8 cellular contexts compared by ENCODE assay signal in the genomic region with DNA sequence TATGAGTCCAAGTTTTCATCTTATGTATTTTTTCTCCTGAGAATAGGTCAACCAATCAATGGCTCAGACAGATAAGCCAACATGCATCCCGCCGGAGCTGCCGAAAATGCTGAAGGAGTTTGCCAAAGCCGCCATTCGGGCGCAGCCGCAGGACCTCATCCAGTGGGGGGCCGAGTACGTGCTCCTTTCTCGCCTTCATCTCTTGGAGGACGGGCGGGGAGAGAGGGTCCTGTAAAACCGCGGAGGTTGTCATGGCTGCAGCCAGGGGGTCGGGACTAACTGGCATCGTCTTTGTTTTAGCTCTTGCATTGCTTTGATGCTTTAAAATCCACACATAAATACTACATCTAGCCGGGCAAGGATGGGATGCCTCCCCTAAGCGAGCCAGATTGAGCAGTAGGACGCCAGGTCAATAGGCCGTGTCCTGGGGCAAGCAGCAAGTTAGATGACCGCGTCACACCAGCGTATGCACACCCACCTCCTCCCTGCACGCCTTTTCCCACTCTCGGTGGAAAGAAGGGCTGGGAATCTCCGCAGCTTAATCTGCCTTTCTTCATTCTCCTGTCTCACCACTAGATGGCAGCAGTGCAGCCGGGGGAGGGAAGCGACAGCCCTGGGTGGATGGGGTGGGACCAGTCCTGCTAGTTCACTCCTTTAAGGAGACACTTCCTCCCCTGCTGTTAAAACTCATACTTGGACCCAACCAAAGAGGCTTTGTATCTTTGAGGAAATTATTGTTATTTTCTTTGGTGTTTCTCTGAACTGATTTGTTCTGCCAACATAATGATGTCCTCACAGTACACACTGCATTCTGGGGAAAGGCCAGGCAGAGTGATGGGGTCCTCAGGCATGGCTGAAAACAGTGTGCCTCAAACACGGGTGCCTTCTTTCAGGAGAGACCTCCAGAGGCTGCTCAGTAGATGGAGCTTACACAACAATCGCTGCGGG. TPM values are rescaled to one million over a fixed set of nuclear protein-coding genes. Genes with fewer than 3 reads are reported as not detected.
DNase-seq lines count a peak whose midpoint lies in the region; FAIRE-seq and TF ChIP-seq lines count a peak whose summit lies in the region.
"Not testable (repeated sequence)": the region's sequence is repeated elsewhere in the genome, so short reads cannot be mapped to it uniquely, and the experiment has no call there.

No MANE protein-coding gene starts in this region.

- not testable (repeated sequence) for H3K9ac ChIP-seq in SU-DHL-6 (ENCODE audit: low read length)

- H3F3A ChIP-seq in SU-DHL-6 (ENCODE audit: insufficient read depth) = not testable (repeated sequence)

- H3K4me1 ChIP-seq in adrenal gland (replicated peaks in 1 of 2) = not testable (repeated sequence)

- 10% methylated on average over 20 to 29 of the region's 31 CpGs for WGBS in adrenal gland, 4 donors

- TF ChIP-seq CTCF in SU-DHL-6 (IDR thresholded peaks at IDR 0.05; ENCODE audit: insufficient read depth, low read length, poor library complexity, severe bottlenecking) (peak; percentile 38), adrenal gland (IDR thresholded peaks at IDR 0.05) (peak; percentile 65 to 83 (median 68))

- H3K9me3 ChIP-seq in SU-DHL-6 (ENCODE audit: insufficient read depth, low read length); adrenal gland (replicated peaks in 1 of 3): not testable (repeated sequence)

- peak; percentile 95 for FAIRE-seq in H54 (lab: Jason Lieb, UNC)

- H3K4me3 ChIP-seq in SU-DHL-6 (ENCODE audit: insufficient read depth, low read length, poor library complexity, severe bottlenecking) = not testable (repeated sequence)
- H3K4me3 ChIP-seq in adrenal gland = peak overlapping the region in 1 of 4 donors; percentile 17

- not testable (repeated sequence) for H3K27me3 ChIP-seq in SU-DHL-6 (ENCODE audit: low read length); adrenal gland

- peak; percentile 37 for DNase-seq in D341Med (ENCODE audit: low spot score)
- not testable (repeated sequence) for DNase-seq in H54 (ENCODE audit: insufficient read length, low spot score)
- peak; percentile 7 for DNase-seq in NCI-H1436 (lab: John Stamatoyannopoulos, UW)
- DNase-seq in adrenal gland = peak; percentile 30 to 63 (median 37)
- DNase-seq in globus pallidus (ENCODE audit: low spot score) = peak; percentile 38
- peak; percentile 48 for DNase-seq in myocyte (ENCODE audit: low read depth)
- DNase-seq in stimulated activated naive CD4-positive, alpha-beta T cell (lab: John Stamatoyannopoulos, UW) = peak in 5 of 6 experiments; percentile 4 to 68 (median 40)

- TF ChIP-seq POLR2A in H54 (IDR thresholded peaks at IDR 0.05; ENCODE audit: low read depth, low read length); adrenal gland (IDR thresholded peaks at IDR 0.05): not testable (repeated sequence)

- not testable (repeated sequence) for H2AFZ ChIP-seq in SU-DHL-6 (ENCODE audit: low read depth, low read length, severe bottlenecking)

- H3K4me2 ChIP-seq in SU-DHL-6 (ENCODE audit: low read depth, low read length, poor library complexity, severe bottlenecking) = not testable (repeated sequence)

- intact Hi-C loops in adrenal gland (cut with DNase I) = loop anchor here in 1 of 2 donors (10.0 kb wide), 1 partner anchor 243 kb away; no protein-coding TSS in a partner anchor

- H3K79me2 ChIP-seq in SU-DHL-6 (ENCODE audit: insufficient read depth, low read length) = not testable (repeated sequence)

- not testable (repeated sequence) for H3K9me2 ChIP-seq in SU-DHL-6 (replicated peaks; ENCODE audit: insufficient read depth, low read length)

- H3K36me3 ChIP-seq in SU-DHL-6 (ENCODE audit: low read length); adrenal gland (replicated peaks in 1 of 2): not testable (repeated sequence)

- not testable (repeated sequence) for H3K27ac ChIP-seq in SU-DHL-6 (ENCODE audit: low read depth, low read length); adrenal gland

- H4K20me1 ChIP-seq in SU-DHL-6 (ENCODE audit: low read depth, low read length) = not testable (repeated sequence)

RNA-seq across cellular contexts. Expression of a gene that starts 3.3 kb away (rescaled TPM):
- total RNA-seq in adrenal gland (under 1 TPM in 5 of 8 donors, not detected in 3; 0.32 to 0.69 (median 0.35) TPM), myocyte (not detected in 2 replicates)
- 1 to 10 TPM in 1 of 3 donors, under 1 TPM in 2; 0.13 to 1.1 (median 0.72) TPM for polyA plus RNA-seq in adrenal gland
- polyA plus RNA-seq in myocyte (2012) = not detected
